In the genomic region with DNA sequence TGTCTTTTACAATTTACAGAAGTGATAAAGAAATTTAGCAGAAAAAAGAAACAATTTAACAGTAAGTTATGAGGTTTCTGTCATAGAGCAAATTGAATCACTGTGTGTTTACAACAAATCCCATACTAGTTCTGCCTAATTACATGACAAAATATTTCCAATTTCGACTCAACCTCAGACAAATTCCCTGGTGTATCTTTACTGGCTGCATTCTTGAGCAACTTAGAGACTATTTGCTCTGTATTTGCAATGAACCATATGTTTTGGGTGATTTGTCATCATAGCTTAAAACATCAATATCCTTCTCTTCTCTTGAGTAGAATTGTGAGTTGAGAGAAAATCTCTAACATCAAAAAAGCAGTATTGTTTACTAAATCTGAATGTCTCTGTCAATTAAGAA, we compare ENCODE assay signal across 22 cellular contexts.
DNase-seq lines count a peak whose midpoint lies in the region; ATAC-seq and TF ChIP-seq lines count a peak whose summit lies in the region.
"Had no signal": no experiment of that assay in that cellular context is flagged by ENCODE, and none has a peak within 500 bp of the region (broad histone marks: within the 10 kb centered on the region; RNA-seq: fewer than 3 reads in every experiment).

No MANE protein-coding gene starts in this region.

- H3K36me3 ChIP-seq in CD8-positive, alpha-beta T cell (ENCODE audit: insufficient read depth, low read length), result no peaks in the 10 kb centered on the region
- no peaks in the 10 kb centered on the region for H3K36me3 ChIP-seq in right lobe of liver
- H3K36me3 ChIP-seq: BE2C had no signal

- no peaks in the 10 kb centered on the region for H3K27me3 ChIP-seq in CD8-positive, alpha-beta T cell (ENCODE audit: insufficient read depth, low read length)
- no peaks in the 10 kb centered on the region for H3K27me3 ChIP-seq in right lobe of liver

- H3K4me1 ChIP-seq in CD8-positive, alpha-beta T cell (ENCODE audit: insufficient read depth, low read length), result no peaks in the 10 kb centered on the region
- no peaks in the 10 kb centered on the region for H3K4me1 ChIP-seq in right lobe of liver
- H3K4me1 ChIP-seq: BE2C had no signal

- H3K9me3 Mint-ChIP-seq in CD8-positive, alpha-beta T cell, result peaks cover 3% of the 10 kb centered on the region

- DNase-seq in AG09319 (ENCODE audit: extremely low read depth, low read depth) (peak; percentile 49), GM04503 (ENCODE audit: low read depth) (peak; percentile 55), fibroblast of peridontal ligament (ENCODE audit: extremely low read depth) (peak; percentile 95), right lobe of liver (no peak), medulla oblongata (ENCODE audit: extremely low spot score) (no peak)
- DNase-seq in effector CD8-positive, alpha-beta T cell (lab: John Stamatoyannopoulos, UW), result no peak
- DNase-seq in CD8-positive, alpha-beta T cell, result no peak
- DNase-seq: 8988T, BE2C, DMS79, Kasumi-1, MM.1S, NCI-H1048, NCI-H1417 treated with DMSO at 0.1 percent for 48 hours, NCI-H187 treated with DMSO at 0.1 percent for 48 hours, NCI-H2107, NCI-H510A, NCI-H748 treated with DMSO at 0.1 percent for 48 hours, PC-9, RPMI8226, SHP77 had no signal

- TF ChIP-seq CTCF in AG09319 (IDR thresholded peaks at IDR 0.05; ENCODE audit: low read depth, low read length) (no peak), right lobe of liver (IDR thresholded peaks at IDR 0.05) (no peak)
- TF ChIP-seq CTCF in CD8-positive, alpha-beta T cell (IDR thresholded peaks at IDR 0.05), result no peak

- H3K27ac Mint-ChIP-seq in CD8-positive, alpha-beta T cell, result no peak overlapping the region

- H3K36me3 Mint-ChIP-seq in CD8-positive, alpha-beta T cell, result no peaks in the 10 kb centered on the region

- CTCF ChIA-PET in CD8-positive, alpha-beta T cell (lab: Charles Lee), result no interaction called here

- H3K4me1 Mint-ChIP-seq in CD8-positive, alpha-beta T cell (ENCODE audit: low read depth), result no peaks in the 10 kb centered on the region

- POLR2A ChIA-PET in CD8-positive, alpha-beta T cell (lab: Charles Lee), result no interaction called here

- H3K27ac ChIP-seq in CD8-positive, alpha-beta T cell (ENCODE audit: low read depth, low read length), result no peak overlapping the region
- no peak overlapping the region for H3K27ac ChIP-seq in right lobe of liver
- H3K27ac ChIP-seq: PC-9 had no signal

- no peaks in the 10 kb centered on the region for H3K27me3 Mint-ChIP-seq in CD8-positive, alpha-beta T cell (ENCODE audit: low read depth)

- ATAC-seq in SK-N-SH treated with all-trans-retinoic acid at 6 μM for 48 hours, result peak; percentile 63
- ATAC-seq in CD8-positive, alpha-beta T cell, result no peak
- ATAC-seq in right lobe of liver, result no peak

- WGBS in right lobe of liver (ENCODE audit: insufficient coverage, low coverage, low lambda C conversion rate, missing lambda C conversion rate), result 19% methylated on average over 1 of the region's 1 CpG

- H3K4me3 ChIP-seq in CD8-positive, alpha-beta T cell (ENCODE audit: low read depth, low read length), result no peak overlapping the region
- no peak overlapping the region for H3K4me3 ChIP-seq in right lobe of liver
- H3K4me3 ChIP-seq: PC-9 had no signal

- intact Hi-C loops in CD8-positive, alpha-beta T cell (cut with DNase I, micrococcal nuclease), result no loop called here
- intact Hi-C loops in right lobe of liver (cut with DNase I), result no loop called here

- no peak for TF ChIP-seq POLR2A in right lobe of liver (IDR thresholded peaks at IDR 0.05)

- H3K4me3 Mint-ChIP-seq in CD8-positive, alpha-beta T cell, result no peak overlapping the region

- H3K9me3 ChIP-seq in CD8-positive, alpha-beta T cell (ENCODE audit: low read length), result no peaks in the 10 kb centered on the region
- H3K9me3 ChIP-seq in right lobe of liver, result no peaks in the 10 kb centered on the region
- H3K9me3 ChIP-seq: BE2C had no signal

TF ChIP-seq in SK-N-SH treated with all-trans-retinoic acid at 6 μM for 48 hours, 23 proteins besides CTCF, POLR2A, EP300 and RAD21:
- TF ChIP-seq ZFP30 (CRISPR knock-in tag; IDR thresholded peaks at IDR 0.05) (no peak), ZNF565 (CRISPR knock-in tag; conservative IDR thresholded peaks at IDR 0.05; ENCODE audit: low read depth) (no peak)
TF ChIP-seq in SK-N-SH treated with all-trans-retinoic acid at 6 μM for 48 hours: peak in this region for 0.

Comparison
In these comparisons a context has a peak if more than half of its experiments do, and no peak if none do; other contexts are left out.
1. DNase-seq: peak in AG09319 (single experiment), GM04503 (single experiment) and fibroblast of peridontal ligament (single experiment); none in effector CD8-positive, alpha-beta T cell (single experiment), CD8-positive, alpha-beta T cell (0 of 7), right lobe of liver (0 of 3) and medulla oblongata (single experiment).